In genomic region chr13:102847272-102848234, GRCh38 we compare ENCODE assay signal across 8 cellular contexts. TPM values are rescaled to one million over a fixed set of nuclear protein-coding genes. Genes with fewer than 3 reads are reported as not detected.
DNase-seq lines count a peak whose midpoint lies in the region; ATAC-seq and TF ChIP-seq lines count a peak whose summit lies in the region.

No MANE protein-coding gene starts in this region.

- H3K27ac ChIP-seq in GM23248 (peak overlapping the region; percentile 93), body of pancreas (peak overlapping the region in 2 of 4 donors; percentile 96), thymus (ENCODE audit: low read depth) (peak overlapping the region; percentile 80)

- 12 to 14% methylated on average over 12 of the region's 12 CpGs for WGBS in GM23248 (ENCODE audit: low coverage in 1 of 2, low lambda C conversion rate in 2 of 2, missing lambda C conversion rate in 2 of 2), 2 experiments
- WGBS in body of pancreas, 2 donors: 9 to 13% methylated on average over 12 of the region's 12 CpGs
- 31% methylated on average over 12 of the region's 12 CpGs for WGBS in thymus

- DNase-seq in DMS 273 (lab: John Stamatoyannopoulos, UW; ENCODE audit: unreplicated experiment) (peak; percentile 51), GM23248 (peak; percentile 78), NCI-H82 treated with DMSO at 0.1 percent for 48 hours (lab: John Stamatoyannopoulos, UW; ENCODE audit: unreplicated experiment) (peak; percentile 40), body of pancreas (peak in 1 of 4 donors; percentile 13), left lobe of liver (ENCODE audit: low spot score) (no peak), omental fat pad (ENCODE audit: low spot score) (no peak), posterior vena cava (ENCODE audit: low spot score) (no peak)

- peak overlapping the region; percentile 94 for H3K4me3 ChIP-seq in GM23248
- H3K4me3 ChIP-seq in body of pancreas: peak overlapping the region in 1 of 2 donors; percentile 69
- peak overlapping the region; percentile 82 for H3K4me3 ChIP-seq in thymus (ENCODE audit: low read length)

- H4K20me1 ChIP-seq in GM23248 (ENCODE audit: insufficient read depth): 0 out of 2 replicates have a peak, but pooled peaks cover 2% of the 10 kb centered on the region

- peak overlapping the region; percentile 90 for H3K4me2 ChIP-seq in GM23248 (ENCODE audit: unreplicated experiment)

- H3F3A ChIP-seq in GM23248 (ENCODE audit: insufficient read depth): peaks cover 15% of the 10 kb centered on the region

- 0 out of 2 replicates have a peak, but pooled peaks cover 7% of the 10 kb centered on the region for H3K36me3 ChIP-seq in GM23248 (ENCODE audit: low read depth)
- no peaks in the 10 kb centered on the region for H3K36me3 ChIP-seq in body of pancreas (replicated peaks in 1 of 2; ENCODE audit: insufficient read depth in 1 of 2, low read depth in 2 of 2)
- peaks cover 3% of the 10 kb centered on the region for H3K36me3 ChIP-seq in thymus (ENCODE audit: control insufficient read depth, insufficient read depth)

- peak overlapping the region; percentile 94 for H3K9ac ChIP-seq in GM23248

- H3K4me1 ChIP-seq in GM23248 (ENCODE audit: insufficient read depth): peaks cover 12% of the 10 kb centered on the region
- H3K4me1 ChIP-seq in body of pancreas: peaks cover 19% of the 10 kb centered on the region
- H3K4me1 ChIP-seq in thymus (ENCODE audit: control insufficient read depth, insufficient read depth, low read length): peaks cover 11% of the 10 kb centered on the region

- no peaks in the 10 kb centered on the region for H3K9me2 ChIP-seq in GM23248 (ENCODE audit: insufficient read depth)

- H3K27me3 ChIP-seq in GM23248 (replicated peaks; ENCODE audit: insufficient read depth) (no peaks in the 10 kb centered on the region), body of pancreas (no peaks in the 10 kb centered on the region), thymus (ENCODE audit: control insufficient read depth, insufficient read depth) (no peaks in the 10 kb centered on the region)

- TF ChIP-seq POLR2A in body of pancreas (IDR thresholded peaks at IDR 0.05): no peak

- ATAC-seq in body of pancreas: no peak
- peak; percentile 37 for ATAC-seq in left lobe of liver
- ATAC-seq in omental fat pad (ENCODE audit: low FRiP score): no peak

- in situ Hi-C loops in GM23248 (cut with MboI): loop anchor here (10.0 kb wide), 1 partner anchor 263 kb away; no protein-coding TSS in a partner anchor

- intact Hi-C loops in body of pancreas (cut with DNase I) (no loop called here), posterior vena cava (cut with DNase I) (loop anchor here in 1 of 2 donors (5.0 kb wide), 2 partner anchors 50 to 250 kb away; partner anchors contain the start of genes BIVM, POGLUT2 and TPP2)

- H3K9me3 ChIP-seq in GM23248 (ENCODE audit: low read depth): no peaks in the 10 kb centered on the region
- no peaks in the 10 kb centered on the region for H3K9me3 ChIP-seq in body of pancreas
- no peaks in the 10 kb centered on the region for H3K9me3 ChIP-seq in thymus (ENCODE audit: control insufficient read depth)

- TF ChIP-seq CTCF in body of pancreas (IDR thresholded peaks at IDR 0.05) (peak in 6 of 7 experiments; percentile 56 to 82 (median 74)), omental fat pad (IDR thresholded peaks at IDR 0.05) (peak in 1 of 3 donors; percentile 5)

- peak overlapping the region; percentile 91 for H2AFZ ChIP-seq in GM23248

- H3K79me2 ChIP-seq in GM23248 (ENCODE audit: insufficient read depth): peaks cover 65% of the 10 kb centered on the region

RNA-seq across cellular contexts. Expression of gene ERCC5, which starts 1.7 kb away (rescaled TPM):
- total RNA-seq in GM23248 (2014; rRNA removed; shearing (Covaris generic)): 78.5 and 103 TPM in 2 replicates
- 44.6 and 49.2 TPM in 2 replicates for polyA plus RNA-seq in GM23248 (2016; fragmentation: Nextera tagmentation; extraction: Ambion mirVana)
- 10 to 100 TPM; 31.9 to 42.8 TPM for total RNA-seq in body of pancreas
- total RNA-seq in left lobe of liver: 23.9 TPM
- polyA plus RNA-seq in thymus: 135 TPM
- total RNA-seq in omental fat pad: 10 to 100 TPM; 42.5 to 81.8 (median 68.3) TPM
- total RNA-seq in posterior vena cava: 10 to 100 TPM; 26.6 to 30.3 TPM

RNA-seq across cellular contexts. Expression of gene BIVM, which starts 48.6 kb away (rescaled TPM):
- 24.1 and 35.7 TPM in 2 replicates for total RNA-seq in GM23248 (2014; rRNA removed; shearing (Covaris generic))
- 22.9 and 25.8 TPM in 2 replicates for polyA plus RNA-seq in GM23248 (2016; fragmentation: Nextera tagmentation; extraction: Ambion mirVana)
- 10 to 100 TPM; 15.8 to 18.9 TPM for total RNA-seq in body of pancreas
- 19.6 TPM for total RNA-seq in left lobe of liver
- polyA plus RNA-seq in thymus: 18.0 TPM
- 10 to 100 TPM; 12.6 to 21.4 (median 16.1) TPM for total RNA-seq in omental fat pad
- total RNA-seq in posterior vena cava: 10 to 100 TPM; 15.3 to 16.8 TPM

RNA-seq across cellular contexts. Expression of gene POGLUT2, which starts 48.8 kb away (rescaled TPM):
- total RNA-seq in GM23248 (2014; rRNA removed; shearing (Covaris generic)): 26.0 and 26.7 TPM in 2 replicates
- 26.4 and 27.7 TPM in 2 replicates for polyA plus RNA-seq in GM23248 (2016; fragmentation: Nextera tagmentation; extraction: Ambion mirVana)
- 1 to 10 TPM in 1 of 2 donors, not detected in 1; 4.2 TPM for total RNA-seq in body of pancreas
- total RNA-seq in left lobe of liver: 4.5 TPM
- polyA plus RNA-seq in thymus: 2.1 TPM
- total RNA-seq in omental fat pad: 1 to 10 TPM; 4.2 to 6.0 (median 4.8) TPM
- total RNA-seq in posterior vena cava: 1 to 10 TPM; 6.2 to 9.9 TPM

Comparison
In these comparisons a context has a peak if more than half of its experiments do, and no peak if none do; other contexts are left out.
1. DNase-seq: peak in DMS 273 (single experiment), GM23248 (single experiment) and NCI-H82 treated with DMSO at 0.1 percent for 48 hours (single experiment); none in left lobe of liver (single experiment), omental fat pad (single experiment) and posterior vena cava (single experiment).